8 cellular contexts compared by ENCODE assay signal in genomic region chr4:189124149-189124758, GRCh38.
DNase-seq lines count a peak whose midpoint lies in the region; ATAC-seq and TF ChIP-seq lines count a peak whose summit lies in the region.

No MANE protein-coding gene starts in this region.

- intact Hi-C loops in esophagus muscularis mucosa (cut with DNase I) (no loop called here), ovary (cut with DNase I) (no loop called here)

- TF ChIP-seq CTCF in esophagus muscularis mucosa (IDR thresholded peaks at IDR 0.05) (peak; percentile 38 to 54 (median 43)), ovary (IDR thresholded peaks at IDR 0.05) (peak in 1 of 3 donors; percentile 29)

- no peaks in the 10 kb centered on the region for H3K4me1 ChIP-seq in esophagus muscularis mucosa
- H3K4me1 ChIP-seq in ovary (ENCODE audit: insufficient read depth): no peaks in the 10 kb centered on the region

- H3K9me3 ChIP-seq in esophagus muscularis mucosa: no peaks in the 10 kb centered on the region
- H3K9me3 ChIP-seq in ovary: no peaks in the 10 kb centered on the region

- H3K27me3 ChIP-seq in esophagus muscularis mucosa: no peaks in the 10 kb centered on the region
- no peaks in the 10 kb centered on the region for H3K27me3 ChIP-seq in ovary

- ATAC-seq in esophagus mucosa (no peak), HG02571 (IDR thresholded peaks at IDR 0.05; ENCODE audit: unreplicated experiment) (no peak), HG03378 (IDR thresholded peaks at IDR 0.05; ENCODE audit: unreplicated experiment) (no peak)

- H3K4me3 ChIP-seq in esophagus muscularis mucosa (no peak overlapping the region), ovary (no peak overlapping the region)

- H3K36me3 ChIP-seq in esophagus muscularis mucosa (no peaks in the 10 kb centered on the region), ovary (no peaks in the 10 kb centered on the region)

- H3K27ac ChIP-seq in esophagus muscularis mucosa (replicated peaks in 1 of 4) (no peak overlapping the region), ovary (no peak overlapping the region)

- TF ChIP-seq EP300 in esophagus muscularis mucosa (IDR thresholded peaks at IDR 0.05) (no peak), ovary (IDR thresholded peaks at IDR 0.05) (no peak)

- WGBS in esophagus muscularis mucosa: 32% methylated on average over 10 of the region's 10 CpGs
- 10 to 23% (median 13%) methylated on average over 10 of the region's 10 CpGs for WGBS in ovary, 3 donors

- DNase-seq in ELR (ENCODE audit: low read depth) (peak; percentile 14), NCI-H526 treated with DMSO at 0.1 percent for 48 hours (lab: John Stamatoyannopoulos, UW) (peak; percentile 3), esophagus muscularis mucosa (ENCODE audit: extremely low spot score) (no peak), ovary (peak in 3 of 5 donors; percentile 41 to 62 (median 41))
- DNase-seq in activated T-cell treated with anti-CD3 and anti-CD28 coated beads, Interleukin-2, amount 50 U/mL, for 48 hours: no peak

- TF ChIP-seq POLR2A in esophagus muscularis mucosa (IDR thresholded peaks at IDR 0.05; ENCODE audit: low read depth) (no peak), ovary (IDR thresholded peaks at IDR 0.05) (no peak)

Comparison
In these comparisons a context has a peak if more than half of its experiments do, and no peak if none do; other contexts are left out.
1. DNase-seq: peak in ELR (single experiment), NCI-H526 treated with DMSO at 0.1 percent for 48 hours (single experiment) and ovary (3 of 5); none in esophagus muscularis mucosa (single experiment) and activated T-cell treated with anti-CD3 and anti-CD28 coated beads, Interleukin-2, amount 50 U/mL, for 48 hours (0 of 2).